In the genomic region with DNA sequence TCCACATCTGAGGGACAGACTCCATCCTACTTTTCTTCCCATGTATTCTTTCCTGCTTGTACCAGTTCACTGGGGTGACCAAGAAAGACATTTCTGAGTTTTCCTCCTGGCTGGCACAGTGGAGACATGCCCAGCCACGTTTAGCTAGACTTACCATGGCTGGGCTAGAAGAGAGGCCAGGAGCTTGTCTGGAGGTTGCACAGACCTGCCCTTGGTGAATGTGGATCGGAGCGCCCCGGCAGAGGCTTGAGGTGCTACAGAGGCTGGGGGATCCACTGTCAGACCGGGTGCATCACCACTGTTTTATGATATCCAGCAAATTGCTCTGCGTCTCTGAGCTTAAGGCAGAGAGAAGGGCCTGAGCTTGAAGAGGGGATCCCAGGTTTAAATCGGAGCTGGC, we compare ENCODE assay signal across 12 cellular contexts. TPM values are rescaled to one million over a fixed set of nuclear protein-coding genes. Genes with fewer than 3 reads are reported as not detected.
DNase-seq lines count a peak whose midpoint lies in the region; ATAC-seq and TF ChIP-seq lines count a peak whose summit lies in the region.
"Had no signal": no experiment of that assay in that cellular context is flagged by ENCODE, and none has a peak within 500 bp of the region (broad histone marks: within the 10 kb centered on the region; RNA-seq: fewer than 3 reads in every experiment).

No MANE protein-coding gene starts in this region.

- peaks cover 9 to 72% (median 42%) of the 10 kb centered on the region in 5 donors for H3K4me1 ChIP-seq in subcutaneous abdominal adipose tissue (ENCODE audit: control insufficient read depth in 5 of 5, insufficient read depth in 5 of 5, low read length in 5 of 5)

- peak; percentile 40 for DNase-seq in activated T-cell treated with anti-CD3 and anti-CD28 coated beads, Interleukin-2, amount 50 U/mL, for 1 hour
- DNase-seq in activated T-cell treated with anti-CD3 and anti-CD28 coated beads for 4 hours (no peak), lower leg skin (ENCODE audit: low spot score in 2 of 2) (peak; percentile 42 to 85), NCI-H146 treated with DMSO at 0.1 percent for 48 hours (lab: John Stamatoyannopoulos, UW; ENCODE audit: unreplicated experiment) (no peak), HCEC 1CT (no peak)
- DNase-seq in activated naive CD8-positive, alpha-beta T cell treated with anti-CD3 and anti-CD28 coated beads, Interleukin-2, amount 10 ng/mL, durations not matched to agents 7 days and 5 days = no peak
- DNase-seq: heart right ventricle, NCI-H774, WERI-Rb-1 had no signal

- H3K36me3 Mint-ChIP-seq in activated naive CD8-positive, alpha-beta T cell treated with anti-CD3 and anti-CD28 coated beads, Interleukin-2, amount 10 ng/mL, durations not matched to agents 7 days and 5 days = peaks cover 56% of the 10 kb centered on the region

- no peak for TF ChIP-seq CTCF in lower leg skin (IDR thresholded peaks at IDR 0.05)

- POLR2A ChIA-PET in activated naive CD8-positive, alpha-beta T cell treated with anti-CD3 and anti-CD28 coated beads, Interleukin-2, amount 10 ng/mL, durations not matched to agents 7 days and 5 days (lab: Charles Lee) = interaction anchor here (0.6 to 10.0 kb wide), 14 partner anchors 10 to 147 kb away, joined by 3 to 275 read pairs (median 5); partner anchors contain the start of genes IL21R and KDM8

- H3K27ac Mint-ChIP-seq in activated naive CD8-positive, alpha-beta T cell treated with anti-CD3 and anti-CD28 coated beads, Interleukin-2, amount 10 ng/mL, durations not matched to agents 7 days and 5 days = peak overlapping the region; percentile 99

- TF ChIP-seq POLR2A in lower leg skin (IDR thresholded peaks at IDR 0.05) = no peak

- no peaks in the 10 kb centered on the region for H3K9me3 Mint-ChIP-seq in activated naive CD8-positive, alpha-beta T cell treated with anti-CD3 and anti-CD28 coated beads, Interleukin-2, amount 10 ng/mL, durations not matched to agents 7 days and 5 days

- H3K27me3 Mint-ChIP-seq in activated naive CD8-positive, alpha-beta T cell treated with anti-CD3 and anti-CD28 coated beads, Interleukin-2, amount 10 ng/mL, durations not matched to agents 7 days and 5 days = no peaks in the 10 kb centered on the region

- H3K4me3 Mint-ChIP-seq in activated naive CD8-positive, alpha-beta T cell treated with anti-CD3 and anti-CD28 coated beads, Interleukin-2, amount 10 ng/mL, durations not matched to agents 7 days and 5 days = peak overlapping the region; percentile 93

- H3K27me3 ChIP-seq in subcutaneous abdominal adipose tissue (ENCODE audit: control insufficient read depth in 5 of 5, insufficient read depth in 4 of 5, low read length in 5 of 5) = peaks cover 0 to 9% (median 6%) of the 10 kb centered on the region in 5 donors

- H3K36me3 ChIP-seq in subcutaneous abdominal adipose tissue (ENCODE audit: control insufficient read depth in 5 of 5, insufficient read depth in 5 of 5, low read length in 5 of 5) = peaks cover 0 to 4% (median 0%) of the 10 kb centered on the region in 5 donors
- H3K36me3 ChIP-seq: WERI-Rb-1 had no signal

- intact Hi-C loops in lower leg skin (cut with DNase I; ENCODE audit: low total_unique reads) = no loop called here

- no peaks in the 10 kb centered on the region for H3K9me3 ChIP-seq in subcutaneous abdominal adipose tissue (ENCODE audit: control insufficient read depth in 5 of 5, low read length in 5 of 5)
- H3K9me3 ChIP-seq: heart right ventricle had no signal

- ATAC-seq in activated naive CD8-positive, alpha-beta T cell treated with anti-CD3 and anti-CD28 coated beads, Interleukin-2, amount 10 ng/mL, durations not matched to agents 7 days and 5 days (ENCODE audit: low read depth) = no peak
- no peak for ATAC-seq in GM18858 (IDR thresholded peaks at IDR 0.05; ENCODE audit: unreplicated experiment)
- ATAC-seq: heart right ventricle had no signal

- WGBS in lower leg skin, 2 donors = 22 to 39% methylated on average over 6 to 7 of the region's 7 CpGs

- peaks cover 62% of the 10 kb centered on the region for H3K4me1 Mint-ChIP-seq in activated naive CD8-positive, alpha-beta T cell treated with anti-CD3 and anti-CD28 coated beads, Interleukin-2, amount 10 ng/mL, durations not matched to agents 7 days and 5 days

- H3K4me3 ChIP-seq in lower leg skin (ENCODE audit: low read depth, poor library complexity, severe bottlenecking) = no peak overlapping the region
- no peak overlapping the region for H3K4me3 ChIP-seq in subcutaneous abdominal adipose tissue (ENCODE audit: low read depth in 1 of 5, low read length in 5 of 5)

- H3K27ac ChIP-seq in subcutaneous abdominal adipose tissue (ENCODE audit: low read depth, low read length) = peak overlapping the region; percentile 37
- H3K27ac ChIP-seq: parathyroid adenoma, WERI-Rb-1 had no signal

- H3K9ac ChIP-seq in subcutaneous abdominal adipose tissue (ENCODE audit: low read length in 5 of 5) = no peak overlapping the region
- H3K9ac ChIP-seq: parathyroid adenoma had no signal

RNA-seq across cellular contexts. Expression of gene IL4R, which starts 3.5 kb away (rescaled TPM):
- total RNA-seq in activated naive CD8-positive, alpha-beta T cell treated with anti-CD3 and anti-CD28 coated beads, Interleukin-2, amount 10 ng/mL, durations not matched to agents 7 days and 5 days = 100 to 1,000 TPM; 215 TPM
- 10 to 100 TPM; 22.3 to 35.0 (median 25.1) TPM for total RNA-seq in lower leg skin

RNA-seq across cellular contexts. Expression of gene NSMCE1, which starts 48.7 kb away (rescaled TPM):
- 10 to 100 TPM; 69.0 to 75.6 TPM for total RNA-seq in activated naive CD8-positive, alpha-beta T cell treated with anti-CD3 and anti-CD28 coated beads, Interleukin-2, amount 10 ng/mL, durations not matched to agents 7 days and 5 days
- total RNA-seq in lower leg skin = 10 to 100 TPM; 17.3 to 29.2 (median 21.1) TPM

Comparison
In these comparisons a context has a peak if more than half of its experiments do, and no peak if none do; other contexts are left out.
1. DNase-seq: peak in activated T-cell treated with anti-CD3 and anti-CD28 coated beads, Interleukin-2, amount 50 U/mL, for 1 hour (single experiment) and lower leg skin (2 of 2); none in activated T-cell treated with anti-CD3 and anti-CD28 coated beads for 4 hours (single experiment), activated naive CD8-positive, alpha-beta T cell treated with anti-CD3 and anti-CD28 coated beads, Interleukin-2, amount 10 ng/mL, durations not matched to agents 7 days and 5 days (single experiment), NCI-H146 treated with DMSO at 0.1 percent for 48 hours (single experiment) and HCEC 1CT (single experiment).
2. RNA of gene IL4R, which starts 3.5 kb away (total RNA-seq): 215 TPM in activated naive CD8-positive, alpha-beta T cell treated with anti-CD3 and anti-CD28 coated beads, Interleukin-2, amount 10 ng/mL, durations not matched to agents 7 days and 5 days; 22.3 to 35.0 TPM in lower leg skin; every median in the first group is over 4 times any median in the second.